ENCODE assay signal across 18 cellular contexts in genomic region chr17:63918305-63918704, GRCh38. TPM values are rescaled to one million over a fixed set of nuclear protein-coding genes. Genes with fewer than 3 reads are reported as not detected.
DNase-seq lines count a peak whose midpoint lies in the region; ATAC-seq and TF ChIP-seq lines count a peak whose summit lies in the region.
"Had no signal": no experiment of that assay in that cellular context is flagged by ENCODE, and none has a peak within 500 bp of the region (broad histone marks: within the 10 kb centered on the region; RNA-seq: fewer than 3 reads in every experiment).

No MANE protein-coding gene starts in this region.

- ATAC-seq in left cardiac atrium (no peak), GM19397 (IDR thresholded peaks at IDR 0.05; ENCODE audit: unreplicated experiment) (no peak), HG03457 (IDR thresholded peaks at IDR 0.05; ENCODE audit: unreplicated experiment) (no peak)
- ATAC-seq: mucosa of descending colon; stimulated activated naive B cell treated with anti-CD40 and anti-IgM and Interleukin-4, amounts not matched to agents 10 μg/mL and 1 μg/mL and 100 μg/mL, for 72 hours had no signal

- intact Hi-C loops in left cardiac atrium (cut with DNase I): loop anchor here (2.0 to 10.0 kb wide), 3 partner anchors 72 to 106 kb away; partner anchors contain the start of gene ICAM2 (in 1 of the 2)

- TF ChIP-seq CTCF in cardiac muscle cell (IDR thresholded peaks at IDR 0.05; ENCODE audit: low read depth, low read length): peak; percentile 9
- 0 out of 2 replicates have a peak, but pooled peaks have one; percentile 12 for TF ChIP-seq CTCF in LNCaP clone FGC (IDR thresholded peaks at IDR 0.05; ENCODE audit: control insufficient read depth, extremely low read depth, insufficient read depth)

- DNase-seq in cardiac muscle cell (ENCODE audit: low read depth in 1 of 2, low spot score in 1 of 2): peak in 1 of 2 donors; percentile 8
- DNase-seq in left cardiac atrium: no peak
- DNase-seq in LNCaP clone FGC (ENCODE audit: low read depth): no peak
- no peak for DNase-seq in activated naive CD4-positive, alpha-beta T cell (lab: John Stamatoyannopoulos, UW)
- no peak for DNase-seq in NCI-H1417 (lab: John Stamatoyannopoulos, UW)
- DNase-seq: activated CD4-positive, alpha-beta T cell treated with anti-CD3 and anti-CD28 coated beads, Interleukin-2, amount 50 U/mL, for 1 hour; EL; heart right ventricle; NCI-H1930; retina; stimulated activated naive B cell treated with anti-CD40 and anti-IgM and Interleukin-4, amounts not matched to agents 10 μg/mL and 1 μg/mL and 100 μg/mL, for 72 hours; thyroid gland had no signal

- H3K27ac ChIP-seq in cardiac muscle cell (no peak overlapping the region), iPS-20b (ENCODE audit: low read length) (no peak overlapping the region)
- H3K27ac ChIP-seq: ascending aorta, heart right ventricle, thyroid gland had no signal

- H3K9ac ChIP-seq in iPS-20b (ENCODE audit: low read depth, low read length): no peak overlapping the region

- H3K27me3 ChIP-seq in cardiac muscle cell (peaks cover 4% of the 10 kb centered on the region), iPS-20b (ENCODE audit: insufficient read depth, low read length) (no peaks in the 10 kb centered on the region; the same call in 1 of the 2 replicates)
- H3K27me3 ChIP-seq: ascending aorta, thyroid gland had no signal

- H3K9me3 ChIP-seq in cardiac muscle cell (ENCODE audit: low read depth): no peaks in the 10 kb centered on the region
- no peaks in the 10 kb centered on the region for H3K9me3 ChIP-seq in iPS-20b (ENCODE audit: insufficient read depth, low read depth, low read length)
- H3K9me3 ChIP-seq: ascending aorta, heart right ventricle, mucosa of descending colon, thyroid gland had no signal

- H3K4me1 ChIP-seq in cardiac muscle cell (ENCODE audit: low read depth) (no peaks in the 10 kb centered on the region), iPS-20b (ENCODE audit: insufficient read depth, low read length) (peaks cover 4% of the 10 kb centered on the region; the same call in 1 of the 2 replicates)
- H3K4me1 ChIP-seq: ascending aorta, thyroid gland had no signal

- H3K36me3 ChIP-seq in cardiac muscle cell (no peaks in the 10 kb centered on the region), iPS-20b (ENCODE audit: insufficient read depth, low read depth, low read length) (no peaks in the 10 kb centered on the region)
- H3K36me3 ChIP-seq: ascending aorta, heart right ventricle, thyroid gland had no signal

- H3K4me3 ChIP-seq in cardiac muscle cell (no peak overlapping the region), LNCaP clone FGC (ENCODE audit: low read depth, low read length) (no peak overlapping the region), iPS-20b (ENCODE audit: low read length) (peak overlapping the region; percentile 54; the same call in 1 of the 2 replicates)
- H3K4me3 ChIP-seq: ascending aorta, heart right ventricle, mucosa of descending colon, thyroid gland had no signal

RNA-seq across cellular contexts. Expression of gene GH1, which starts 0.3 kb away (rescaled TPM):
- total RNA-seq in cardiac muscle cell: not detected in 2 replicates
- not detected in 2 replicates for polyA plus RNA-seq in cardiac muscle cell
- total RNA-seq in left cardiac atrium: not detected
- total RNA-seq: ascending aorta, heart right ventricle, mucosa of descending colon, NCI-H460, thyroid gland had no signal
- polyA plus RNA-seq: heart right ventricle had no signal

RNA-seq across cellular contexts. Expression of gene CSHL1, which starts 7.2 kb away (rescaled TPM):
- total RNA-seq in cardiac muscle cell (not detected in 2 replicates), left cardiac atrium (not detected)
- polyA plus RNA-seq in cardiac muscle cell: not detected in 2 replicates
- total RNA-seq: ascending aorta, heart right ventricle, mucosa of descending colon, NCI-H460, thyroid gland had no signal
- polyA plus RNA-seq: heart right ventricle had no signal

RNA-seq across cellular contexts. Expression of gene CD79B, which starts 13.8 kb away (rescaled TPM):
- total RNA-seq in cardiac muscle cell: not detected in 2 replicates
- polyA plus RNA-seq in cardiac muscle cell: 0.23 TPM in 1 of 2 replicates, not detected in the other
- total RNA-seq in left cardiac atrium: 1 to 10 TPM; 4.8 to 7.5 TPM
- total RNA-seq: ascending aorta, NCI-H460 had no signal

RNA-seq across cellular contexts. Expression of gene CSH1, which starts 21.9 kb away (rescaled TPM):
- not detected in 2 replicates for total RNA-seq in cardiac muscle cell
- not detected in 2 replicates for polyA plus RNA-seq in cardiac muscle cell
- total RNA-seq in left cardiac atrium: not detected
- total RNA-seq: ascending aorta, heart right ventricle, mucosa of descending colon, NCI-H460, thyroid gland had no signal
- polyA plus RNA-seq: heart right ventricle had no signal

RNA-seq across cellular contexts. Expression of gene GH2, which starts 36.6 kb away (rescaled TPM):
- total RNA-seq in cardiac muscle cell (not detected in 2 replicates), left cardiac atrium (not detected)
- 0.35 TPM in 1 of 2 replicates, not detected in the other for polyA plus RNA-seq in cardiac muscle cell
- total RNA-seq: ascending aorta, heart right ventricle, mucosa of descending colon, NCI-H460, thyroid gland had no signal
- polyA plus RNA-seq: heart right ventricle had no signal
